In genomic region chr16:57567691-57568090, GRCh38 we compare ENCODE assay signal across 18 cellular contexts. TPM values are rescaled to one million over a fixed set of nuclear protein-coding genes. Genes with fewer than 3 reads are reported as not detected.
A peak's percentile ranks its signal among the peaks of the same experiment; 100 is the strongest.
DNase-seq lines count a peak whose midpoint lies in the region; ATAC-seq and TF ChIP-seq lines count a peak whose summit lies in the region.
"Had no signal": no experiment of that assay in that cellular context is flagged by ENCODE, and none has a peak within 500 bp of the region (broad histone marks: within the 10 kb centered on the region; RNA-seq: fewer than 3 reads in every experiment).

No MANE protein-coding gene starts in this region.

- H3K27me3 Mint-ChIP-seq in activated CD8-positive, alpha-beta T cell treated with anti-CD3 and anti-CD28 coated beads, Interleukin-2, amount 10 ng/mL, durations not matched to agents 7 days and 5 days (ENCODE audit: low read depth): no peaks in the 10 kb centered on the region
- no peaks in the 10 kb centered on the region for H3K27me3 Mint-ChIP-seq in activated CD8-positive, alpha-beta T cell treated with anti-CD3 and anti-CD28 coated beads for 36 hours
- no peaks in the 10 kb centered on the region for H3K27me3 Mint-ChIP-seq in central memory CD8-positive, alpha-beta T cell
- H3K27me3 Mint-ChIP-seq in type B pancreatic cell: no peaks in the 10 kb centered on the region

- peaks cover 55% of the 10 kb centered on the region for H3K36me3 Mint-ChIP-seq in activated CD8-positive, alpha-beta T cell treated with anti-CD3 and anti-CD28 coated beads, Interleukin-2, amount 10 ng/mL, durations not matched to agents 7 days and 5 days (ENCODE audit: low read depth)
- H3K36me3 Mint-ChIP-seq in activated CD8-positive, alpha-beta T cell treated with anti-CD3 and anti-CD28 coated beads for 36 hours (ENCODE audit: low read depth): peaks cover 10% of the 10 kb centered on the region
- peaks cover 37% of the 10 kb centered on the region for H3K36me3 Mint-ChIP-seq in central memory CD8-positive, alpha-beta T cell (ENCODE audit: insufficient read depth)
- no peaks in the 10 kb centered on the region for H3K36me3 Mint-ChIP-seq in type B pancreatic cell

- no peak for DNase-seq in activated CD8-positive, alpha-beta T cell treated with anti-CD3 and anti-CD28 coated beads, Interleukin-2, amount 10 ng/mL, durations not matched to agents 7 days and 5 days
- no peak for DNase-seq in activated CD8-positive, alpha-beta T cell treated with anti-CD3 and anti-CD28 coated beads for 36 hours
- no peak for DNase-seq in central memory CD8-positive, alpha-beta T cell (ENCODE audit: low spot score in 2 of 2)
- DNase-seq in mesenteric fat pad (ENCODE audit: low spot score): peak; percentile 83
- DNase-seq in type B pancreatic cell (ENCODE audit: extremely low spot score, unreplicated experiment): peak; percentile 67
- no peak for DNase-seq in HUDEP-2 (lab: John Stamatoyannopoulos, UW; ENCODE audit: unreplicated experiment in 76 of 76)
- DNase-seq in NCI-H2196 (lab: John Stamatoyannopoulos, UW; ENCODE audit: unreplicated experiment): no peak
- DNase-seq in NCI-H2081 treated with DMSO at 0.1 percent for 48 hours (lab: John Stamatoyannopoulos, UW): no peak
- DNase-seq: DMS79, NCI-H1092 treated with DMSO at 0.1 percent for 48 hours, NCI-H146, NCI-H2029 treated with DMSO at 0.1 percent for 48 hours, NCI-H2171 treated with DMSO at 0.1 percent for 48 hours, NCI-H510A, NCI-H82 had no signal

- peaks cover under 1% of the 10 kb centered on the region for H3K4me1 Mint-ChIP-seq in activated CD8-positive, alpha-beta T cell treated with anti-CD3 and anti-CD28 coated beads, Interleukin-2, amount 10 ng/mL, durations not matched to agents 7 days and 5 days (ENCODE audit: low read depth)
- H3K4me1 Mint-ChIP-seq in activated CD8-positive, alpha-beta T cell treated with anti-CD3 and anti-CD28 coated beads for 36 hours (ENCODE audit: low read depth): peaks cover 5% of the 10 kb centered on the region
- H3K4me1 Mint-ChIP-seq in central memory CD8-positive, alpha-beta T cell: no peaks in the 10 kb centered on the region
- peaks cover 4% of the 10 kb centered on the region for H3K4me1 Mint-ChIP-seq in type B pancreatic cell (ENCODE audit: unreplicated experiment)
- H3K4me1 Mint-ChIP-seq: CD14-positive monocyte had no signal

- TF ChIP-seq CTCF in activated CD8-positive, alpha-beta T cell treated with anti-CD3 and anti-CD28 coated beads for 36 hours (IDR thresholded peaks at IDR 0.05): no peak
- no peak for TF ChIP-seq CTCF in type B pancreatic cell (conservative IDR thresholded peaks at IDR 0.05)

- H3K4me3 Mint-ChIP-seq in activated CD8-positive, alpha-beta T cell treated with anti-CD3 and anti-CD28 coated beads, Interleukin-2, amount 10 ng/mL, durations not matched to agents 7 days and 5 days: no peak overlapping the region
- no peak overlapping the region for H3K4me3 Mint-ChIP-seq in activated CD8-positive, alpha-beta T cell treated with anti-CD3 and anti-CD28 coated beads for 36 hours
- H3K4me3 Mint-ChIP-seq in central memory CD8-positive, alpha-beta T cell: no peak overlapping the region
- no peak overlapping the region for H3K4me3 Mint-ChIP-seq in type B pancreatic cell

- no peak overlapping the region for H3K27ac Mint-ChIP-seq in activated CD8-positive, alpha-beta T cell treated with anti-CD3 and anti-CD28 coated beads, Interleukin-2, amount 10 ng/mL, durations not matched to agents 7 days and 5 days
- H3K27ac Mint-ChIP-seq in activated CD8-positive, alpha-beta T cell treated with anti-CD3 and anti-CD28 coated beads for 36 hours: no peak overlapping the region
- H3K27ac Mint-ChIP-seq in central memory CD8-positive, alpha-beta T cell (ENCODE audit: low read depth): peak overlapping the region; percentile 85
- no peak overlapping the region for H3K27ac Mint-ChIP-seq in type B pancreatic cell

- peak; percentile 30 for ATAC-seq in activated CD8-positive, alpha-beta T cell treated with anti-CD3 and anti-CD28 coated beads, Interleukin-2, amount 10 ng/mL, durations not matched to agents 7 days and 5 days
- ATAC-seq in activated CD8-positive, alpha-beta T cell treated with anti-CD3 and anti-CD28 coated beads for 36 hours: no peak
- no peak for ATAC-seq in central memory CD8-positive, alpha-beta T cell (replicated peaks; ENCODE audit: extremely low read depth, poor library complexity, severe bottlenecking)
- ATAC-seq: K562 had no signal

- no peaks in the 10 kb centered on the region for H3K9me3 Mint-ChIP-seq in activated CD8-positive, alpha-beta T cell treated with anti-CD3 and anti-CD28 coated beads, Interleukin-2, amount 10 ng/mL, durations not matched to agents 7 days and 5 days (ENCODE audit: insufficient read depth)
- H3K9me3 Mint-ChIP-seq in activated CD8-positive, alpha-beta T cell treated with anti-CD3 and anti-CD28 coated beads for 36 hours: peaks cover 4% of the 10 kb centered on the region
- H3K9me3 Mint-ChIP-seq in central memory CD8-positive, alpha-beta T cell: no peaks in the 10 kb centered on the region
- no peaks in the 10 kb centered on the region for H3K9me3 Mint-ChIP-seq in type B pancreatic cell

- CTCF ChIA-PET in activated CD8-positive, alpha-beta T cell treated with anti-CD3 and anti-CD28 coated beads, Interleukin-2, amount 10 ng/mL, durations not matched to agents 7 days and 5 days (lab: Charles Lee): no interaction called here
- CTCF ChIA-PET in activated CD8-positive, alpha-beta T cell treated with anti-CD3 and anti-CD28 coated beads for 36 hours (lab: Charles Lee): no interaction called here

- POLR2A ChIA-PET in activated CD8-positive, alpha-beta T cell treated with anti-CD3 and anti-CD28 coated beads, Interleukin-2, amount 10 ng/mL, durations not matched to agents 7 days and 5 days (lab: Charles Lee): no interaction called here
- POLR2A ChIA-PET in activated CD8-positive, alpha-beta T cell treated with anti-CD3 and anti-CD28 coated beads for 36 hours (lab: Charles Lee): no interaction called here

- intact Hi-C loops in activated CD8-positive, alpha-beta T cell treated with anti-CD3 and anti-CD28 coated beads for 36 hours (cut with micrococcal nuclease): no loop called here

RNA-seq across cellular contexts. Expression of gene ADGRG5, which starts 25.2 kb away (rescaled TPM):
- total RNA-seq in activated CD8-positive, alpha-beta T cell treated with anti-CD3 and anti-CD28 coated beads, Interleukin-2, amount 10 ng/mL, durations not matched to agents 7 days and 5 days: 10 to 100 TPM; 16.0 to 18.1 TPM
- 1 to 10 TPM; 4.8 to 5.5 TPM for total RNA-seq in activated CD8-positive, alpha-beta T cell treated with anti-CD3 and anti-CD28 coated beads for 36 hours
- total RNA-seq in mesenteric fat pad (0.10 TPM), type B pancreatic cell (ENCODE audit: low replicate concordance) (0.82 and 1.7 TPM in 2 replicates)
- total RNA-seq: H4 had no signal

RNA-seq across cellular contexts. Expression of gene CCDC102A, which starts 31.3 kb away (rescaled TPM):
- total RNA-seq in activated CD8-positive, alpha-beta T cell treated with anti-CD3 and anti-CD28 coated beads, Interleukin-2, amount 10 ng/mL, durations not matched to agents 7 days and 5 days: 10 to 100 TPM; 16.3 to 18.2 TPM
- total RNA-seq in activated CD8-positive, alpha-beta T cell treated with anti-CD3 and anti-CD28 coated beads for 36 hours: 1 to 10 TPM; 7.1 to 7.9 TPM
- total RNA-seq in mesenteric fat pad: 5.0 TPM
- total RNA-seq in type B pancreatic cell (ENCODE audit: low replicate concordance): 6.9 and 14.4 TPM in 2 replicates

Comparison
In these comparisons a context has a peak if more than half of its experiments do, and no peak if none do; other contexts are left out.
1. DNase-seq: peak in mesenteric fat pad (single experiment) and type B pancreatic cell (single experiment); none in activated CD8-positive, alpha-beta T cell treated with anti-CD3 and anti-CD28 coated beads, Interleukin-2, amount 10 ng/mL, durations not matched to agents 7 days and 5 days (single experiment), activated CD8-positive, alpha-beta T cell treated with anti-CD3 and anti-CD28 coated beads for 36 hours (single experiment), central memory CD8-positive, alpha-beta T cell (0 of 2), HUDEP-2 (0 of 76), NCI-H2196 (single experiment) and NCI-H2081 treated with DMSO at 0.1 percent for 48 hours (single experiment).